9 cellular contexts compared by ENCODE assay signal in genomic region chr2:133568172-133568571, GRCh38.
DNase-seq lines count a peak whose midpoint lies in the region; ATAC-seq and TF ChIP-seq lines count a peak whose summit lies in the region.
"Had no signal": no experiment of that assay in that cellular context is flagged by ENCODE, and none has a peak within 500 bp of the region (broad histone marks: within the 10 kb centered on the region; RNA-seq: fewer than 3 reads in every experiment).

TSS of gene NCKAP5 (minus strand) at chr2:133568463. CDS start at chr2:133517526, 50,937 bp downstream.

- TF ChIP-seq CTCF in choroid plexus epithelial cell (conservative IDR thresholded peaks at IDR 0.05; ENCODE audit: low read depth, low read length) = peak; percentile 39

- DNase-seq in HuH-7 (ENCODE audit: low spot score) (peak; percentile 10), choroid plexus epithelial cell (ENCODE audit: low read depth) (peak; percentile 77), amniotic stem cell (lab: John Stamatoyannopoulos, UW) (no peak), UCSD-AML1 (lab: John Stamatoyannopoulos, UW; ENCODE audit: unreplicated experiment) (no peak)
- DNase-seq: Kasumi-1 had no signal

- ATAC-seq in HG02642 (IDR thresholded peaks at IDR 0.05; ENCODE audit: poor library complexity, unreplicated experiment) (no peak), HG03439 (IDR thresholded peaks at IDR 0.05; ENCODE audit: unreplicated experiment) (no peak)

- no peaks in the 10 kb centered on the region for H3K27me3 ChIP-seq in layer of hippocampus (ENCODE audit: control insufficient read depth, insufficient read depth, low read length)

- H3K4me3 ChIP-seq in choroid plexus epithelial cell (ENCODE audit: low read depth, low read length) (peak within 1 kb of the TSS; percentile 52), skin epidermis (peak within 1 kb of the TSS in 5 of 7 experiments; percentile 12 to 27 (median 14))

- H3K27ac ChIP-seq in layer of hippocampus (ENCODE audit: low read depth, low read length) = peak within 1 kb of the TSS; percentile 16
- H3K27ac ChIP-seq in skin epidermis = peak within 1 kb of the TSS in 12 of 21 experiments; percentile 10 to 69 (median 45)

Comparison
In these comparisons a context has a peak if more than half of its experiments do, and no peak if none do; other contexts are left out.
1. DNase-seq: peak in HuH-7 (single experiment) and choroid plexus epithelial cell (single experiment); none in amniotic stem cell (single experiment) and UCSD-AML1 (single experiment).